ENCODE assay signal across 1 cellular context in the genomic region with DNA sequence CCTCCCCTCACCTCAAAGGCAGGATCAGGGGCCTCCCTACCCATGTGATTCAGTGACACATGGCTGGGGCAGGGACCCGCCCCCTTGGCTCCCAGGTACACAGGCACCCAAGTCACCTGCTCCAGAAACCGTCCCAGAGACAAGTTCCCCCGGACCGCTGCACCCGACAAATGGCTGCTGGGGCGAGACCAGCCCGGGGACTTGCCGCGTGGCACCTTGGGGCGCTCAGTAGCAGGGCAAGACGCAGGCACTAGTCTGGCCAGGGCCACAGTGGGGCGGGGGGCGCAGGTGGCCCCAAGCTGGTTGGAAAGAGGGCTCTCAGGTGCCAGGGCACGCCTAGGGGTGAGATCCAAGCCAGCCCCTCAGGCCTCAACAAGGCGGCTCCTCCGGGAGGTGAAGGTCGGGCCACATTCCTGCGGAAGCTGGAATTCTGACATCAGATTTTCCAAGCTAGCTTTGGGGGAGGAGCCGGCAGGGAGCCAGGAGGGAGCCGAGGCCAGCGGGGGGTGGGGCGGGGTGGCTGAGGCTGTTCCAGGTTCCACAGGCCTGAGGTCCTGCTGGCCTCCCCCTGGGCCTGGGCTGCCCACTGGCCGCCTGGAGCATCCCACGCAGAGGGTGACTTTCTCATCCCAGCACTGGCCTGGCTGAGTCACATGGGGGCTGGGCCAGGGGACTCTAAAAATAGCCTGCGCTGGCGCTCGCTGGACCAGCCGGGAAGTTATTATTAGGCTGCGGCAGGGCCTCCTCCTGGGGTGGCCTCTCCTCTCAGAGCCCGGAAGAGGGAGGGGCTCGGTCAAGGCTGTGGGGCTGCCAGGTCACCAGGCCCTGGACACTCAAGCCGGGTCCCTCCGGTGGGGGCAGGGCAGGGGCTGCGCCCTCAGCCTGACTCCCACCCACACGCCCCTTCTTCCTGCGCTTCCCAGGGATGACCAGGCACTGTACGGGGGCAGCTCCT.
TF ChIP-seq lines count a peak whose summit lies in the region.

No MANE protein-coding gene starts in this region.

TF ChIP-seq in HEK293, 187 proteins besides CTCF, POLR2A, EP300 and RAD21 (continued from another document and continues in another):
- TF ChIP-seq, protein P1, sequence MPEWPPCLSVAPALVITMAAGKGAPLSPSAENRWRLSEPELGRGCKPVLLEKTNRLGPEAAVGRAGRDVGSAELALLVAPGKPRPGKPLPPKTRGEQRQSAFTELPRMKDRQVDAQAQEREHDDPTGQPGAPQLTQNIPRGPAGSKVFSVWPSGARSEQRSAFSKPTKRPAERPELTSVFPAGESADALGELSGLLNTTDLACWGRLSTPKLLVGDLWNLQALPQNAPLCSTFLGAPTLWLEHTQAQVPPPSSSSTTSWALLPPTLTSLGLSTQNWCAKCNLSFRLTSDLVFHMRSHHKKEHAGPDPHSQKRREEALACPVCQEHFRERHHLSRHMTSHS (tag by site-specific recombination; IDR thresholded peaks at IDR 0.05) = no peak
- no peak for TF ChIP-seq YY1 (tag by site-specific recombination; IDR thresholded peaks at IDR 0.05)
- no peak for TF ChIP-seq ZNF292 (tag by site-specific recombination; IDR thresholded peaks at IDR 0.05; ENCODE audit: borderline replicate concordance, low read depth)
- no peak for TF ChIP-seq ZNF174 (tag by site-specific recombination; IDR thresholded peaks at IDR 0.05)
- TF ChIP-seq ZNF157 (tag by site-specific recombination; IDR thresholded peaks at IDR 0.05) = no peak
- TF ChIP-seq ZNF169 (tag by site-specific recombination; IDR thresholded peaks at IDR 0.05) = no peak
- TF ChIP-seq ZNF426 (tag by site-specific recombination; IDR thresholded peaks at IDR 0.05) = no peak
- TF ChIP-seq ZNF677 (tag by site-specific recombination; IDR thresholded peaks at IDR 0.05) = no peak
- TF ChIP-seq SP7 (tag by site-specific recombination; IDR thresholded peaks at IDR 0.05) = peak; percentile 81; the same call in 1 of the 2 replicates
- no peak for TF ChIP-seq ZNF837 (tag by site-specific recombination; IDR thresholded peaks at IDR 0.05)
- no peak for TF ChIP-seq ZNF548 (tag by site-specific recombination; IDR thresholded peaks at IDR 0.05)
- TF ChIP-seq, protein P2, sequence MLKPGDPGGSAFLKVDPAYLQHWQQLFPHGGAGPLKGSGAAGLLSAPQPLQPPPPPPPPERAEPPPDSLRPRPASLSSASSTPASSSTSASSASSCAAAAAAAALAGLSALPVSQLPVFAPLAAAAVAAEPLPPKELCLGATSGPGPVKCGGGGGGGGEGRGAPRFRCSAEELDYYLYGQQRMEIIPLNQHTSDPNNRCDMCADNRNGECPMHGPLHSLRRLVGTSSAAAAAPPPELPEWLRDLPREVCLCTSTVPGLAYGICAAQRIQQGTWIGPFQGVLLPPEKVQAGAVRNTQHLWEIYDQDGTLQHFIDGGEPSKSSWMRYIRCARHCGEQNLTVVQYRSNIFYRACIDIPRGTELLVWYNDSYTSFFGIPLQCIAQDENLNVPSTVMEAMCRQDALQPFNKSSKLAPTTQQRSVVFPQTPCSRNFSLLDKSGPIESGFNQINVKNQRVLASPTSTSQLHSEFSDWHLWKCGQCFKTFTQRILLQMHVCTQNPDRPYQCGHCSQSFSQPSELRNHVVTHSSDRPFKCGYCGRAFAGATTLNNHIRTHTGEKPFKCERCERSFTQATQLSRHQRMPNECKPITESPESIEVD (tag by site-specific recombination; IDR thresholded peaks at IDR 0.05) = no peak
- TF ChIP-seq ZNF529 (tag by site-specific recombination; IDR thresholded peaks at IDR 0.05; ENCODE audit: insufficient replicate concordance) = no peak
- TF ChIP-seq, protein P3, sequence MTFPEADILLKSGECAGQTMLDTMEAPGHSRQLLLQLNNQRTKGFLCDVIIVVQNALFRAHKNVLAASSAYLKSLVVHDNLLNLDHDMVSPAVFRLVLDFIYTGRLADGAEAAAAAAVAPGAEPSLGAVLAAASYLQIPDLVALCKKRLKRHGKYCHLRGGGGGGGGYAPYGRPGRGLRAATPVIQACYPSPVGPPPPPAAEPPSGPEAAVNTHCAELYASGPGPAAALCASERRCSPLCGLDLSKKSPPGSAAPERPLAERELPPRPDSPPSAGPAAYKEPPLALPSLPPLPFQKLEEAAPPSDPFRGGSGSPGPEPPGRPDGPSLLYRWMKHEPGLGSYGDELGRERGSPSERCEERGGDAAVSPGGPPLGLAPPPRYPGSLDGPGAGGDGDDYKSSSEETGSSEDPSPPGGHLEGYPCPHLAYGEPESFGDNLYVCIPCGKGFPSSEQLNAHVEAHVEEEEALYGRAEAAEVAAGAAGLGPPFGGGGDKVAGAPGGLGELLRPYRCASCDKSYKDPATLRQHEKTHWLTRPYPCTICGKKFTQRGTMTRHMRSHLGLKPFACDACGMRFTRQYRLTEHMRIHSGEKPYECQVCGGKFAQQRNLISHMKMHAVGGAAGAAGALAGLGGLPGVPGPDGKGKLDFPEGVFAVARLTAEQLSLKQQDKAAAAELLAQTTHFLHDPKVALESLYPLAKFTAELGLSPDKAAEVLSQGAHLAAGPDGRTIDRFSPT (tag by site-specific recombination; IDR thresholded peaks at IDR 0.05) = peak; percentile 94
- TF ChIP-seq, protein P4, sequence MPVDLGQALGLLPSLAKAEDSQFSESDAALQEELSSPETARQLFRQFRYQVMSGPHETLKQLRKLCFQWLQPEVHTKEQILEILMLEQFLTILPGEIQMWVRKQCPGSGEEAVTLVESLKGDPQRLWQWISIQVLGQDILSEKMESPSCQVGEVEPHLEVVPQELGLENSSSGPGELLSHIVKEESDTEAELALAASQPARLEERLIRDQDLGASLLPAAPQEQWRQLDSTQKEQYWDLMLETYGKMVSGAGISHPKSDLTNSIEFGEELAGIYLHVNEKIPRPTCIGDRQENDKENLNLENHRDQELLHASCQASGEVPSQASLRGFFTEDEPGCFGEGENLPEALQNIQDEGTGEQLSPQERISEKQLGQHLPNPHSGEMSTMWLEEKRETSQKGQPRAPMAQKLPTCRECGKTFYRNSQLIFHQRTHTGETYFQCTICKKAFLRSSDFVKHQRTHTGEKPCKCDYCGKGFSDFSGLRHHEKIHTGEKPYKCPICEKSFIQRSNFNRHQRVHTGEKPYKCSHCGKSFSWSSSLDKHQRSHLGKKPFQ (tag by site-specific recombination; IDR thresholded peaks at IDR 0.05) = no peak
- TF ChIP-seq ZFP3 (tag by site-specific recombination; IDR thresholded peaks at IDR 0.05; ENCODE audit: low read depth) = no peak
- TF ChIP-seq, protein P5, sequence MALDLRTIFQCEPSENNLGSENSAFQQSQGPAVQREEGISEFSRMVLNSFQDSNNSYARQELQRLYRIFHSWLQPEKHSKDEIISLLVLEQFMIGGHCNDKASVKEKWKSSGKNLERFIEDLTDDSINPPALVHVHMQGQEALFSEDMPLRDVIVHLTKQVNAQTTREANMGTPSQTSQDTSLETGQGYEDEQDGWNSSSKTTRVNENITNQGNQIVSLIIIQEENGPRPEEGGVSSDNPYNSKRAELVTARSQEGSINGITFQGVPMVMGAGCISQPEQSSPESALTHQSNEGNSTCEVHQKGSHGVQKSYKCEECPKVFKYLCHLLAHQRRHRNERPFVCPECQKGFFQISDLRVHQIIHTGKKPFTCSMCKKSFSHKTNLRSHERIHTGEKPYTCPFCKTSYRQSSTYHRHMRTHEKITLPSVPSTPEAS (tag by site-specific recombination; IDR thresholded peaks at IDR 0.05) = no peak
- TF ChIP-seq ZNF311 (tag by site-specific recombination; IDR thresholded peaks at IDR 0.05; ENCODE audit: borderline replicate concordance) = no peak
- TF ChIP-seq ZNF530 (tag by site-specific recombination; IDR thresholded peaks at IDR 0.05; ENCODE audit: low read depth) = no peak
- TF ChIP-seq ZNF23 (tag by site-specific recombination; IDR thresholded peaks at IDR 0.05; ENCODE audit: borderline replicate concordance) = no peak
- TF ChIP-seq, protein P6, sequence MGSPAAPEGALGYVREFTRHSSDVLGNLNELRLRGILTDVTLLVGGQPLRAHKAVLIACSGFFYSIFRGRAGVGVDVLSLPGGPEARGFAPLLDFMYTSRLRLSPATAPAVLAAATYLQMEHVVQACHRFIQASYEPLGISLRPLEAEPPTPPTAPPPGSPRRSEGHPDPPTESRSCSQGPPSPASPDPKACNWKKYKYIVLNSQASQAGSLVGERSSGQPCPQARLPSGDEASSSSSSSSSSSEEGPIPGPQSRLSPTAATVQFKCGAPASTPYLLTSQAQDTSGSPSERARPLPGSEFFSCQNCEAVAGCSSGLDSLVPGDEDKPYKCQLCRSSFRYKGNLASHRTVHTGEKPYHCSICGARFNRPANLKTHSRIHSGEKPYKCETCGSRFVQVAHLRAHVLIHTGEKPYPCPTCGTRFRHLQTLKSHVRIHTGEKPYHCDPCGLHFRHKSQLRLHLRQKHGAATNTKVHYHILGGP (tag by site-specific recombination; IDR thresholded peaks at IDR 0.05) = no peak
- peak; percentile 39; the same call in 1 of the 2 replicates for TF ChIP-seq ZBTB21 (tag by site-specific recombination; IDR thresholded peaks at IDR 0.05)
- TF ChIP-seq, protein P7, sequence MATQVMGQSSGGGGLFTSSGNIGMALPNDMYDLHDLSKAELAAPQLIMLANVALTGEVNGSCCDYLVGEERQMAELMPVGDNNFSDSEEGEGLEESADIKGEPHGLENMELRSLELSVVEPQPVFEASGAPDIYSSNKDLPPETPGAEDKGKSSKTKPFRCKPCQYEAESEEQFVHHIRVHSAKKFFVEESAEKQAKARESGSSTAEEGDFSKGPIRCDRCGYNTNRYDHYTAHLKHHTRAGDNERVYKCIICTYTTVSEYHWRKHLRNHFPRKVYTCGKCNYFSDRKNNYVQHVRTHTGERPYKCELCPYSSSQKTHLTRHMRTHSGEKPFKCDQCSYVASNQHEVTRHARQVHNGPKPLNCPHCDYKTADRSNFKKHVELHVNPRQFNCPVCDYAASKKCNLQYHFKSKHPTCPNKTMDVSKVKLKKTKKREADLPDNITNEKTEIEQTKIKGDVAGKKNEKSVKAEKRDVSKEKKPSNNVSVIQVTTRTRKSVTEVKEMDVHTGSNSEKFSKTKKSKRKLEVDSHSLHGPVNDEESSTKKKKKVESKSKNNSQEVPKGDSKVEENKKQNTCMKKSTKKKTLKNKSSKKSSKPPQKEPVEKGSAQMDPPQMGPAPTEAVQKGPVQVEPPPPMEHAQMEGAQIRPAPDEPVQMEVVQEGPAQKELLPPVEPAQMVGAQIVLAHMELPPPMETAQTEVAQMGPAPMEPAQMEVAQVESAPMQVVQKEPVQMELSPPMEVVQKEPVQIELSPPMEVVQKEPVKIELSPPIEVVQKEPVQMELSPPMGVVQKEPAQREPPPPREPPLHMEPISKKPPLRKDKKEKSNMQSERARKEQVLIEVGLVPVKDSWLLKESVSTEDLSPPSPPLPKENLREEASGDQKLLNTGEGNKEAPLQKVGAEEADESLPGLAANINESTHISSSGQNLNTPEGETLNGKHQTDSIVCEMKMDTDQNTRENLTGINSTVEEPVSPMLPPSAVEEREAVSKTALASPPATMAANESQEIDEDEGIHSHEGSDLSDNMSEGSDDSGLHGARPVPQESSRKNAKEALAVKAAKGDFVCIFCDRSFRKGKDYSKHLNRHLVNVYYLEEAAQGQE (tag by site-specific recombination; IDR thresholded peaks at IDR 0.05) = no peak
- no peak for TF ChIP-seq SCRT2 (tag by site-specific recombination; IDR thresholded peaks at IDR 0.05)
- peak; percentile 52; the same call in 1 of the 2 replicates for TF ChIP-seq ZNF843 (tag by site-specific recombination; IDR thresholded peaks at IDR 0.05)
- no peak; the same call in 1 of the 2 replicates for TF ChIP-seq KLF16 (tag by site-specific recombination; IDR thresholded peaks at IDR 0.05)
- no peak for TF ChIP-seq KLF8 (tag by site-specific recombination; IDR thresholded peaks at IDR 0.05)
- TF ChIP-seq BCL11A (tag by site-specific recombination; IDR thresholded peaks at IDR 0.05; ENCODE audit: low read depth) = no peak
- TF ChIP-seq ZFP37 (tag by site-specific recombination; IDR thresholded peaks at IDR 0.05) = no peak
- no peak for TF ChIP-seq SALL2 (tag by site-specific recombination; IDR thresholded peaks at IDR 0.05; ENCODE audit: borderline replicate concordance)
- TF ChIP-seq ZNF302 (tag by site-specific recombination; IDR thresholded peaks at IDR 0.05; ENCODE audit: low read depth) = no peak
- TF ChIP-seq ZBTB7A (tag by site-specific recombination; IDR thresholded peaks at IDR 0.05; ENCODE audit: low read depth) = no peak
- no peak for TF ChIP-seq REPIN1 (tag by site-specific recombination; IDR thresholded peaks at IDR 0.05; ENCODE audit: low read depth)
- 0 out of 2 replicates have a peak, but pooled peaks have one; percentile 81 for TF ChIP-seq ZNF324 (tag by site-specific recombination; IDR thresholded peaks at IDR 0.05)
- TF ChIP-seq, protein P8, sequence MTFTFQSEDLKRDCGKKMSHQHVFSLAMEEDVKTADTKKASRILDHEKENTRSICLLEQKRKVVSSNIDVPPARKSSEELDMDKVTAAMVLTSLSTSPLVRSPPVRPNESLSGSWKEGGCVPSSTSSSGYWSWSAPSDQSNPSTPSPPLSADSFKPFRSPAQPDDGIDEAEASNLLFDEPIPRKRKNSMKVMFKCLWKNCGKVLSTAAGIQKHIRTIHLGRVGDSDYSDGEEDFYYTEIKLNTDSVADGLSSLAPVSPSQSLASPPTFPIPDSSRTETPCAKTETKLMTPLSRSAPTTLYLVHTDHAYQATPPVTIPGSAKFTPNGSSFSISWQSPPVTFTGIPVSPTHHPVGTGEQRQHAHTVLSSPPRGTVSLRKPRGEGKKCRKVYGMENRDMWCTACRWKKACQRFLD (tag by site-specific recombination; IDR thresholded peaks at IDR 0.05) = no peak
- no peak for TF ChIP-seq ZBTB20 (tag by site-specific recombination; IDR thresholded peaks at IDR 0.05)
- TF ChIP-seq ZFP41 (tag by site-specific recombination; IDR thresholded peaks at IDR 0.05; ENCODE audit: borderline replicate concordance) = no peak
- no peak for TF ChIP-seq ZSCAN16 (tag by site-specific recombination; IDR thresholded peaks at IDR 0.05)
- TF ChIP-seq ZNF701 (tag by site-specific recombination; IDR thresholded peaks at IDR 0.05) = no peak
- TF ChIP-seq MYNN (tag by site-specific recombination; IDR thresholded peaks at IDR 0.05; ENCODE audit: borderline replicate concordance) = no peak
- TF ChIP-seq HOXC10 (CRISPR knock-in tag; IDR thresholded peaks at IDR 0.05) = no peak
- no peak for TF ChIP-seq ZNF433 (tag by site-specific recombination; IDR thresholded peaks at IDR 0.05; ENCODE audit: low read depth)
- TF ChIP-seq ZNF202 (tag by site-specific recombination; IDR thresholded peaks at IDR 0.05; ENCODE audit: borderline replicate concordance) = no peak
- no peak for TF ChIP-seq ZNF785 (tag by site-specific recombination; IDR thresholded peaks at IDR 0.05)
- TF ChIP-seq ZNF560 (tag by site-specific recombination; IDR thresholded peaks at IDR 0.05; ENCODE audit: borderline replicate concordance) = no peak
- TF ChIP-seq ZSCAN23 (tag by site-specific recombination; IDR thresholded peaks at IDR 0.05) = no peak
- TF ChIP-seq GLIS1 (tag by site-specific recombination; IDR thresholded peaks at IDR 0.05) = peak; percentile 98
- TF ChIP-seq, protein P9, sequence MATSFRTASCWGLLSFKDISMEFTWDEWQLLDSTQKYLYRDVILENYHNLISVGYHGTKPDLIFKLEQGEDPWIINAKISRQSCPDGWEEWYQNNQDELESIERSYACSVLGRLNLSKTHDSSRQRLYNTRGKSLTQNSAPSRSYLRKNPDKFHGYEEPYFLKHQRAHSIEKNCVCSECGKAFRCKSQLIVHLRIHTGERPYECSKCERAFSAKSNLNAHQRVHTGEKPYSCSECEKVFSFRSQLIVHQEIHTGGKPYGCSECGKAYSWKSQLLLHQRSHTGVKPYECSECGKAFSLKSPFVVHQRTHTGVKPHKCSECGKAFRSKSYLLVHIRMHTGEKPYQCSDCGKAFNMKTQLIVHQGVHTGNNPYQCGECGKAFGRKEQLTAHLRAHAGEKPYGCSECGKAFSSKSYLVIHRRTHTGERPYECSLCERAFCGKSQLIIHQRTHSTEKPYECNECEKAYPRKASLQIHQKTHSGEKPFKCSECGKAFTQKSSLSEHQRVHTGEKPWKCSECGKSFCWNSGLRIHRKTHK (tag by site-specific recombination; IDR thresholded peaks at IDR 0.05) = no peak
- no peak for TF ChIP-seq ZNF354C (tag by site-specific recombination; IDR thresholded peaks at IDR 0.05; ENCODE audit: borderline replicate concordance, low read depth)
